Comparison of ENCODE assay signal across 25 cellular contexts in the genomic region with DNA sequence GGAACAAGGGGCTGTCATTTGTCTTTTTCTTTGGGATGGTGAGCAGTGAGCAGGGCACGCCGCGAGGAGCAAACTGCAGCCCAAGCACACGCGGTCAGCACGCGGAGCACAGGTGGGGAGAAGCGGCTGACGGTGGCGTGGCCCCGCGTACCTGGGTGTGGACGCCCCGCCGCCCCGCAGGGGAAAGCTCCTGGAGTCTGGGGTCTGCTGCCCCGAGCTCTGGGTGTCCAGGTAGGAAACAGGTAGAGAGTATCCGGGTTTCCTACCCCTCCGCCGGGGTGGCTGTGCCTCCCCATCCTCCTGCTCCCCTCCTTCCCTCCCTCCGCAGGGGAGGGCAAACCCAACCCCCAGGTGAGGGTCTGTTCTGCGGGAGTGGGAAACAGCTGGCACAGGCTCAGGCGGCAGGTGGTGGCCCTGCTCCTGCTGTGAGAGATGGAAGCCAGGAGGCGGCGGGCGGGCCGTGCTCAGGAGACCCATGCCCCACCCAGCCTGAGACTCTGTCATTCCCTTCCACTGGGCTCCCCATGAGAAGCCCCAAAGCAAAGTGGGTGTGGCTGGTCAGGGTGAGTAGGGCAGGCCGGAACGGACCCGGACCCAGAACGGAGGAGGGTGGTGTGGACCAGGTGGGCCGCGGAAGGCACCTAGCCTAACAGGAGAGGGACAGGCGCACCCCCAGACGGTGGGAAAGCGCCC. TPM values are rescaled to one million over a fixed set of nuclear protein-coding genes. Genes with fewer than 3 reads are reported as not detected.
DNase-seq lines count a peak whose midpoint lies in the region; ATAC-seq and TF ChIP-seq lines count a peak whose summit lies in the region.
"Had no signal": no experiment of that assay in that cellular context is flagged by ENCODE, and none has a peak within 500 bp of the region (broad histone marks: within the 10 kb centered on the region; RNA-seq: fewer than 3 reads in every experiment).

No MANE protein-coding gene starts in this region.

- H3F3A ChIP-seq in neural progenitor cell (ENCODE audit: low read depth), result no peaks in the 10 kb centered on the region

- no peaks in the 10 kb centered on the region for H4K20me1 ChIP-seq in neural progenitor cell (ENCODE audit: low read depth)

- no peak overlapping the region for H3K9ac ChIP-seq in neural progenitor cell

- no peaks in the 10 kb centered on the region for H3K27me3 ChIP-seq in neural progenitor cell
- H3K27me3 ChIP-seq: cardiac muscle cell, dorsolateral prefrontal cortex had no signal

- peaks cover 9% of the 10 kb centered on the region for H3K4me1 ChIP-seq in neural progenitor cell
- H3K4me1 ChIP-seq: psoas muscle had no signal

- no peak overlapping the region for H3K4me3 ChIP-seq in neural progenitor cell
- H3K4me3 ChIP-seq in coronary artery, result no peak overlapping the region
- H3K4me3 ChIP-seq: cardiac muscle cell, dorsolateral prefrontal cortex, lung, psoas muscle had no signal

- H3K4me3 Mint-ChIP-seq in neural progenitor cell, result no peak overlapping the region
- H3K4me3 Mint-ChIP-seq: activated CD4-positive, alpha-beta memory T cell treated with anti-CD3 and anti-CD28 coated beads for 36 hours; activated naive CD8-positive, alpha-beta T cell had no signal

- no peak overlapping the region for H2AFZ ChIP-seq in neural progenitor cell (replicated peaks)

- H3K9me3 ChIP-seq in neural progenitor cell (ENCODE audit: low read depth), result no peaks in the 10 kb centered on the region
- H3K9me3 ChIP-seq: psoas muscle had no signal

- no peaks in the 10 kb centered on the region for H3K36me3 Mint-ChIP-seq in neural progenitor cell
- H3K36me3 Mint-ChIP-seq: activated CD4-positive, alpha-beta memory T cell treated with anti-CD3 and anti-CD28 coated beads for 36 hours; activated naive CD8-positive, alpha-beta T cell had no signal

- no peak overlapping the region for H3K4me2 ChIP-seq in neural progenitor cell

- no peaks in the 10 kb centered on the region for H3K36me3 ChIP-seq in neural progenitor cell
- H3K36me3 ChIP-seq: cardiac muscle cell had no signal

- peak overlapping the region; percentile 66 for H3K27ac Mint-ChIP-seq in neural progenitor cell
- H3K27ac Mint-ChIP-seq: activated naive CD8-positive, alpha-beta T cell had no signal

- no peaks in the 10 kb centered on the region for H3K79me2 ChIP-seq in neural progenitor cell (ENCODE audit: low read depth)

- H3K9me3 Mint-ChIP-seq in neural progenitor cell, result peaks cover 2% of the 10 kb centered on the region
- H3K9me3 Mint-ChIP-seq: activated CD4-positive, alpha-beta memory T cell treated with anti-CD3 and anti-CD28 coated beads for 36 hours had no signal

- DNase-seq in COLO668 (lab: John Stamatoyannopoulos, UW; ENCODE audit: unreplicated experiment) (peak; percentile 94), NCI-H146 treated with DMSO at 0.1 percent for 48 hours (lab: John Stamatoyannopoulos, UW; ENCODE audit: unreplicated experiment) (peak; percentile 76), NCI-H524 treated with DMSO at 0.1 percent for 48 hours (lab: John Stamatoyannopoulos, UW) (peak; percentile 53), neural progenitor cell (ENCODE audit: low spot score) (no peak), DMS79 treated with DMSO at 0.1 percent for 48 hours (lab: John Stamatoyannopoulos, UW) (no peak), coronary artery (ENCODE audit: low spot score) (no peak)
- DNase-seq: activated CD4-positive, alpha-beta memory T cell treated with anti-CD3 and anti-CD28 coated beads for 36 hours; C1 segment of cervical spinal cord; Calu3; dorsolateral prefrontal cortex; kidney; NCI-H1930; NCI-H526 treated with DMSO at 0.1 percent for 48 hours; OCI-M1; psoas muscle; Right ventricle myocardium superior; stimulated activated CD8-positive, alpha-beta memory T cell treated with anti-CD3 and anti-CD28 coated beads, Interleukin-4, amount 100 ng/mL, for 48 hours; substantia nigra; SW 1271; T1000 had no signal

- H3K4me1 Mint-ChIP-seq in neural progenitor cell, result peaks cover 24% of the 10 kb centered on the region

- ATAC-seq in GM18519 (IDR thresholded peaks at IDR 0.05; ENCODE audit: low FRiP score, unreplicated experiment), result no peak

- no peak for TF ChIP-seq CTCF in neural progenitor cell (IDR thresholded peaks at IDR 0.05)
- no peak for TF ChIP-seq CTCF in coronary artery (IDR thresholded peaks at IDR 0.05)

- H3K27ac ChIP-seq in neural progenitor cell (no peak overlapping the region), coronary artery (no peak overlapping the region)
- H3K27ac ChIP-seq: cardiac muscle cell, dorsolateral prefrontal cortex, HL-60, psoas muscle had no signal

- H3K27me3 Mint-ChIP-seq in neural progenitor cell (ENCODE audit: insufficient read depth, low read depth), result peaks cover 2% of the 10 kb centered on the region
- H3K27me3 Mint-ChIP-seq: activated naive CD8-positive, alpha-beta T cell had no signal

RNA-seq across cellular contexts. Expression of a gene that starts 56.9 kb away (rescaled TPM):
- total RNA-seq in neural progenitor cell (ENCODE audit: low replicate concordance), result 3.0 and 4.0 TPM in 2 replicates
- total RNA-seq: activated CD4-positive, alpha-beta memory T cell treated with anti-CD3 and anti-CD28 coated beads for 36 hours had no signal

Comparison
In these comparisons a context has a peak if more than half of its experiments do, and no peak if none do; other contexts are left out.
1. DNase-seq: peak in COLO668 (single experiment), NCI-H146 treated with DMSO at 0.1 percent for 48 hours (single experiment) and NCI-H524 treated with DMSO at 0.1 percent for 48 hours (single experiment); none in neural progenitor cell (single experiment), DMS79 treated with DMSO at 0.1 percent for 48 hours (single experiment) and coronary artery (single experiment).